ENCODE assay signal across 1 cellular context in genomic region chr14:81435578-81436295, GRCh38.
A peak's percentile ranks its signal among the peaks of the same experiment; 100 is the strongest.
TF ChIP-seq lines count a peak whose summit lies in the region.

No MANE protein-coding gene starts in this region.

TF ChIP-seq in HEK293, 187 proteins besides CTCF, POLR2A, EP300 and RAD21 (continued from another document):
- TF ChIP-seq ZBTB26 (tag by site-specific recombination; optimal IDR thresholded peaks at IDR 0.05) = peak; percentile 94
- TF ChIP-seq ZBTB11 (tag by site-specific recombination; conservative IDR thresholded peaks at IDR 0.05; ENCODE audit: low read depth) = 0 out of 2 replicates have a peak, but pooled peaks have one; percentile 11
- TF ChIP-seq ZNF513 (tag by site-specific recombination; IDR thresholded peaks at IDR 0.05) = peak; percentile 76
- TF ChIP-seq ZNF645 (tag by site-specific recombination; IDR thresholded peaks at IDR 0.05) = no peak
- TF ChIP-seq ZNF521 (tag by site-specific recombination; IDR thresholded peaks at IDR 0.05) = no peak
- 0 out of 2 replicates have a peak, but pooled peaks have one; percentile 26 for TF ChIP-seq WT1 (tag by site-specific recombination; IDR thresholded peaks at IDR 0.05)
- TF ChIP-seq ZFP37 (tag by site-specific recombination; IDR thresholded peaks at IDR 0.05) = peak; percentile 81; the same call in 1 of the 2 replicates
- no peak; the same call in 1 of the 2 replicates for TF ChIP-seq KLF9 (tag by site-specific recombination; IDR thresholded peaks at IDR 0.05; ENCODE audit: low read depth)
- 0 out of 2 replicates have a peak, but pooled peaks have one; percentile 52 for TF ChIP-seq ZNF501 (tag by site-specific recombination; IDR thresholded peaks at IDR 0.05)
- TF ChIP-seq ZNF600 (tag by site-specific recombination; IDR thresholded peaks at IDR 0.05) = 0 out of 2 replicates have a peak, but pooled peaks have one; percentile 44
- peak; percentile 45; the same call in 1 of the 2 replicates for TF ChIP-seq FEZF1 (tag by site-specific recombination; IDR thresholded peaks at IDR 0.05)
- TF ChIP-seq ZFHX2 (tag by site-specific recombination; conservative IDR thresholded peaks at IDR 0.05) = peak; percentile 22
- TF ChIP-seq ZNF571 (tag by site-specific recombination; IDR thresholded peaks at IDR 0.05) = no peak
- TF ChIP-seq ZNF335 (tag by site-specific recombination; conservative IDR thresholded peaks at IDR 0.05) = peak; percentile 95
- TF ChIP-seq ZBTB17 (tag by site-specific recombination; IDR thresholded peaks at IDR 0.05) = 0 out of 2 replicates have a peak, but pooled peaks have one; percentile 66
- no peak for TF ChIP-seq HOXD13 (CRISPR knock-in tag; IDR thresholded peaks at IDR 0.05; ENCODE audit: borderline replicate concordance)
- TF ChIP-seq ZNF280C (tag by site-specific recombination; IDR thresholded peaks at IDR 0.05) = no peak
- peak; percentile 83 for TF ChIP-seq PRDM10 (tag by site-specific recombination; IDR thresholded peaks at IDR 0.05)
- no peak for TF ChIP-seq YY1 (tag by site-specific recombination; IDR thresholded peaks at IDR 0.05)
- TF ChIP-seq ZNF561 (tag by site-specific recombination; IDR thresholded peaks at IDR 0.05; ENCODE audit: borderline replicate concordance) = 0 out of 2 replicates have a peak, but pooled peaks have one; percentile 7
- TF ChIP-seq KLF16 (tag by site-specific recombination; IDR thresholded peaks at IDR 0.05) = peak; percentile 40; the same call in 1 of the 2 replicates
- no peak for TF ChIP-seq ZNF48 (tag by site-specific recombination; IDR thresholded peaks at IDR 0.05)
- TF ChIP-seq EGR2 (tag by site-specific recombination; IDR thresholded peaks at IDR 0.05; ENCODE audit: low read depth) = peak; percentile 27; the same call in 1 of the 2 replicates
- TF ChIP-seq SP7 (tag by site-specific recombination; IDR thresholded peaks at IDR 0.05) = 0 out of 2 replicates have a peak, but pooled peaks have one; percentile 30
- TF ChIP-seq ZNF514 (tag by site-specific recombination; IDR thresholded peaks at IDR 0.05) = no peak
- 0 out of 2 replicates have a peak, but pooled peaks have one; percentile 43 for TF ChIP-seq SP3 (tag by site-specific recombination; IDR thresholded peaks at IDR 0.05)
- TF ChIP-seq ZNF777 (tag by site-specific recombination; IDR thresholded peaks at IDR 0.05; ENCODE audit: borderline replicate concordance) = peak; percentile 72; the same call in 1 of the 2 replicates
- peak; percentile 56 for TF ChIP-seq ZBTB8A (tag by site-specific recombination; IDR thresholded peaks at IDR 0.05)
- TF ChIP-seq GLIS1 (tag by site-specific recombination; IDR thresholded peaks at IDR 0.05) = 0 out of 2 replicates have a peak, but pooled peaks have one; percentile 26
- TF ChIP-seq SCRT2 (tag by site-specific recombination; IDR thresholded peaks at IDR 0.05) = peak; percentile 96
- TF ChIP-seq SCRT1 (tag by site-specific recombination; IDR thresholded peaks at IDR 0.05; ENCODE audit: borderline replicate concordance) = peak; percentile 76
- peak; percentile 96 for TF ChIP-seq ZSCAN4 (tag by site-specific recombination; IDR thresholded peaks at IDR 0.05)
- peak; percentile 59; the same call in 1 of the 2 replicates for TF ChIP-seq ZBTB20 (tag by site-specific recombination; IDR thresholded peaks at IDR 0.05)
